In genomic region chr11:26276798-26277424, GRCh38 we compare ENCODE assay signal across 8 cellular contexts.
DNase-seq lines count a peak whose midpoint lies in the region; ATAC-seq lines count a peak whose summit lies in the region.

No MANE protein-coding gene starts in this region.

- DNase-seq in SIG-M5 treated with dmso at 0.1 percent for 504 hours (lab: John Stamatoyannopoulos, UW; ENCODE audit: unreplicated experiment) (peak; percentile 25), SIG-M5 (lab: John Stamatoyannopoulos, UW) (no peak), HuH-7 (ENCODE audit: low spot score) (peak; percentile 9), RPMI8226 (peak; percentile 45), T47D (ENCODE audit: low read depth in 1 of 2, low spot score in 1 of 2) (peak; percentile 21 to 72), islet precursor cell (peak; percentile 77)
- peak; percentile 2 to 18 for DNase-seq in stimulated activated CD4-positive, alpha-beta T cell treated with anti-CD3 and anti-CD28 coated beads, Interleukin-1b, Interleukin-23, amount 100 ng/mL, for 4 hours (ENCODE audit: low read depth in 2 of 2)

- in situ Hi-C loops in T47D (cut with HindIII; ENCODE audit: low pct_unique_long_range_greater_than_20kb, low sequenced_read_pairs) = no loop called here

- ATAC-seq in GM21717 (IDR thresholded peaks at IDR 0.05; ENCODE audit: unreplicated experiment) = peak; percentile 90
